In the genomic region with DNA sequence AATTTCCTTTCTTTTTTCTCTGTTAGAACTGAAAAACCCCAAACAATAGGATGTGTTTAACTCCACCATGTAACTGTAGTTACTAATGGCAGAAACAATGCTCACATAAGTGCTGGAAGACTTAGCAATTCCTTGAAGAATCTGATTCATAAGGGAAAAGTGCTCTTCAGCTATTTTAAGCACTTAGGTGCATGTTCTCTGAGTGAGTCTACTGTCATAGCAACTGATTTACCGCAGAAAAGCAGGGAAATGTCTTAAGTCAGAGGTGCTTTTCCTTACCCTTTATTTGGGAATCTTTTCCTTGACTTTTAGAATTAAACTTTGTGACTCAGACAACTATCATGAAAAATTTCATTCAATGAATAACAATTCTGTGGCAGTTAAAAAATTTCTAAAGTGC, we compare ENCODE assay signal across 13 cellular contexts.
DNase-seq lines count a peak whose midpoint lies in the region; ATAC-seq and TF ChIP-seq lines count a peak whose summit lies in the region.
"Had no signal": no experiment of that assay in that cellular context is flagged by ENCODE, and none has a peak within 500 bp of the region (broad histone marks: within the 10 kb centered on the region; RNA-seq: fewer than 3 reads in every experiment).

No MANE protein-coding gene starts in this region.

- in situ Hi-C loops in KBM-7 (cut with MboI; ENCODE audit: low pct_unique_long_range_greater_than_20kb, low sequenced_read_pairs): no loop called here

- no peak for TF ChIP-seq POLR2A in spleen (IDR thresholded peaks at IDR 0.05)

- ATAC-seq in HG02973 (IDR thresholded peaks at IDR 0.05; ENCODE audit: unreplicated experiment): no peak
- ATAC-seq: activated CD4-positive, alpha-beta T cell treated with anti-CD3 and anti-CD28 coated beads for 36 hours; GM23338 had no signal

- H3K4me3 ChIP-seq in spleen: no peak overlapping the region
- H3K4me3 ChIP-seq: GM23338, hepatocyte, uterus had no signal

- intact Hi-C loops in spleen (cut with DNase I; ENCODE audit: low total_unique reads): no loop called here

- whole genome bisulfite sequencing in spleen, 5 donors: 91 to 98% (median 93%) methylated on average over 1 of the region's 1 CpG

- DNase-seq in HCEC 1CT (peak; percentile 96), amniotic epithelial cell (ENCODE audit: low read depth) (peak; percentile 92), hepatic stellate cell (ENCODE audit: low spot score) (peak; percentile 33), KBM-7 (no peak), spleen (no peak), T-helper 1 cell (no peak)
- DNase-seq: activated CD4-positive, alpha-beta T cell treated with anti-CD3 and anti-CD28 coated beads for 36 hours; NCI-H748 treated with DMSO at 0.1 percent for 48 hours; right cardiac atrium; uterus had no signal

- peaks cover 0 to 31% (median 12%) of the 10 kb centered on the region in 6 donors for H3K4me1 ChIP-seq in spleen
- H3K4me1 ChIP-seq: uterus had no signal

- no peak for TF ChIP-seq CTCF in spleen (IDR thresholded peaks at IDR 0.05 in 8 of 11, conservative IDR thresholded peaks at IDR 0.05 in 3 of 11)

- H3K27me3 ChIP-seq in spleen (replicated peaks in 1 of 7): no peaks in the 10 kb centered on the region
- H3K27me3 ChIP-seq: hepatocyte, uterus had no signal

- peak overlapping the region in 2 of 8 donors; percentile 69 to 78 for H3K27ac ChIP-seq in spleen
- H3K27ac ChIP-seq: hepatocyte, uterus had no signal

- no peaks in the 10 kb centered on the region for H3K9me3 ChIP-seq in spleen
- H3K9me3 ChIP-seq: uterus had no signal

- no peaks in the 10 kb centered on the region for H3K36me3 ChIP-seq in spleen
- H3K36me3 ChIP-seq: uterus had no signal

Comparison
In these comparisons a context has a peak if more than half of its experiments do, and no peak if none do; other contexts are left out.
1. DNase-seq: peak in HCEC 1CT (single experiment), amniotic epithelial cell (single experiment) and hepatic stellate cell (single experiment); none in KBM-7 (single experiment), spleen (single experiment) and T-helper 1 cell (0 of 5).